ENCODE assay signal across 2 cellular contexts in genomic region chr10:46367666-46368240, GRCh38. TPM values are rescaled to one million over a fixed set of nuclear protein-coding genes. Genes with fewer than 3 reads are reported as not detected.
"Had no signal": no experiment of that assay in that cellular context is flagged by ENCODE, and none has a peak within 500 bp of the region (broad histone marks: within the 10 kb centered on the region; RNA-seq: fewer than 3 reads in every experiment).

No MANE protein-coding gene starts in this region.

RNA-seq across cellular contexts. Expression of gene ANXA8L1, which starts 7.8 kb away (rescaled TPM):
- total RNA-seq: H4, H9 had no signal
